ENCODE assay signal across 17 cellular contexts in genomic region chr2:241350878-241351639, GRCh38. TPM values are rescaled to one million over a fixed set of nuclear protein-coding genes. Genes with fewer than 3 reads are reported as not detected.
DNase-seq lines count a peak whose midpoint lies in the region; ATAC-seq and TF ChIP-seq lines count a peak whose summit lies in the region.
"Had no signal": no experiment of that assay in that cellular context is flagged by ENCODE, and none has a peak within 500 bp of the region (broad histone marks: within the 10 kb centered on the region; RNA-seq: fewer than 3 reads in every experiment).

No MANE protein-coding gene starts in this region.

- CTCF ChIA-PET in activated CD4-positive, alpha-beta memory T cell treated with anti-CD3 and anti-CD28 coated beads for 36 hours (lab: Charles Lee): no interaction called here

- no peak overlapping the region for H3K4me3 Mint-ChIP-seq in activated CD4-positive, alpha-beta memory T cell treated with anti-CD3 and anti-CD28 coated beads for 36 hours
- peak overlapping the region; percentile 12 for H3K4me3 Mint-ChIP-seq in progenitor cell of endocrine pancreas (ENCODE audit: low read depth)
- H3K4me3 Mint-ChIP-seq: naive thymus-derived CD8-positive, alpha-beta T cell had no signal

- no peaks in the 10 kb centered on the region for H3K27me3 Mint-ChIP-seq in activated CD4-positive, alpha-beta memory T cell treated with anti-CD3 and anti-CD28 coated beads for 36 hours
- no peaks in the 10 kb centered on the region for H3K27me3 Mint-ChIP-seq in progenitor cell of endocrine pancreas
- H3K27me3 Mint-ChIP-seq: naive thymus-derived CD8-positive, alpha-beta T cell had no signal

- no peaks in the 10 kb centered on the region for H3K9me3 Mint-ChIP-seq in activated CD4-positive, alpha-beta memory T cell treated with anti-CD3 and anti-CD28 coated beads for 36 hours
- H3K9me3 Mint-ChIP-seq in progenitor cell of endocrine pancreas (ENCODE audit: low read depth): no peaks in the 10 kb centered on the region
- H3K9me3 Mint-ChIP-seq: naive thymus-derived CD8-positive, alpha-beta T cell had no signal

- H3K4me1 Mint-ChIP-seq in activated CD4-positive, alpha-beta memory T cell treated with anti-CD3 and anti-CD28 coated beads for 36 hours (ENCODE audit: low read depth): peaks cover 17% of the 10 kb centered on the region
- peaks cover 29% of the 10 kb centered on the region for H3K4me1 Mint-ChIP-seq in progenitor cell of endocrine pancreas (ENCODE audit: low read depth)

- peaks cover 32% of the 10 kb centered on the region for H3K36me3 Mint-ChIP-seq in activated CD4-positive, alpha-beta memory T cell treated with anti-CD3 and anti-CD28 coated beads for 36 hours
- H3K36me3 Mint-ChIP-seq in progenitor cell of endocrine pancreas (ENCODE audit: insufficient read depth): peaks cover 32% of the 10 kb centered on the region

- intact Hi-C loops in activated CD4-positive, alpha-beta memory T cell treated with anti-CD3 and anti-CD28 coated beads for 36 hours (cut with micrococcal nuclease): loop anchor here (5.0 kb wide), 1 partner anchor 1329 kb away; no protein-coding TSS in a partner anchor

- peak overlapping the region; percentile 39 for H3K27ac Mint-ChIP-seq in activated CD4-positive, alpha-beta memory T cell treated with anti-CD3 and anti-CD28 coated beads for 36 hours
- H3K27ac Mint-ChIP-seq in progenitor cell of endocrine pancreas: peak overlapping the region; percentile 87

- no peak for TF ChIP-seq CTCF in progenitor cell of endocrine pancreas (IDR thresholded peaks at IDR 0.05; ENCODE audit: unreplicated experiment)

- ATAC-seq in HG03520 (IDR thresholded peaks at IDR 0.05; ENCODE audit: unreplicated experiment) (no peak), GM18498 (IDR thresholded peaks at IDR 0.05; ENCODE audit: unreplicated experiment) (no peak)
- ATAC-seq: naive thymus-derived CD8-positive, alpha-beta T cell had no signal

- DNase-seq in COLO668 (lab: John Stamatoyannopoulos, UW; ENCODE audit: unreplicated experiment) (peak; percentile 40), kidney glomerular epithelial cell (lab: John Stamatoyannopoulos, UW) (peak; percentile 53), progenitor cell of endocrine pancreas (ENCODE audit: low spot score, unreplicated experiment) (no peak), amygdala (lab: John Stamatoyannopoulos, UW) (no peak)
- no peak for DNase-seq in activated CD4-positive, alpha-beta memory T cell treated with anti-CD3 and anti-CD28 coated beads for 36 hours
- DNase-seq in stimulated activated naive CD4-positive, alpha-beta T cell (lab: John Stamatoyannopoulos, UW): no peak
- DNase-seq: activated CD4-positive, CD25-positive, alpha-beta regulatory T cell; activated T-cell treated with anti-CD3 and anti-CD28 coated beads for 4 hours; BE2C; DMS79; left ventricle myocardium inferior; naive thymus-derived CD8-positive, alpha-beta T cell; NCI-H774; retina; stimulated activated CD4-positive, alpha-beta T cell treated with anti-CD3 and anti-CD28 coated beads, Interleukin-1b, Interleukin-23, amount 100 ng/mL, for 48 hours had no signal

- POLR2A ChIA-PET in activated CD4-positive, alpha-beta memory T cell treated with anti-CD3 and anti-CD28 coated beads for 36 hours (lab: Charles Lee): no interaction called here

RNA-seq across cellular contexts. Expression of gene FARP2, which starts 5.0 kb away (rescaled TPM):
- 10 to 100 TPM; 25.1 to 29.5 TPM for total RNA-seq in activated CD4-positive, alpha-beta memory T cell treated with anti-CD3 and anti-CD28 coated beads for 36 hours
- total RNA-seq in progenitor cell of endocrine pancreas: 63.6 and 67.0 TPM in 2 replicates

RNA-seq across cellular contexts. Expression of gene SEPTIN2, which starts 35.3 kb away (rescaled TPM):
- total RNA-seq in activated CD4-positive, alpha-beta memory T cell treated with anti-CD3 and anti-CD28 coated beads for 36 hours: 100 to 1,000 TPM; 255 to 261 TPM
- total RNA-seq in progenitor cell of endocrine pancreas: 445 and 460 TPM in 2 replicates

RNA-seq across cellular contexts. Expression of gene HDLBP, which starts 35.6 kb away (rescaled TPM):
- 100 to 1,000 TPM; 243 to 251 TPM for total RNA-seq in activated CD4-positive, alpha-beta memory T cell treated with anti-CD3 and anti-CD28 coated beads for 36 hours
- 388 and 399 TPM in 2 replicates for total RNA-seq in progenitor cell of endocrine pancreas

Comparison
In these comparisons a context has a peak if more than half of its experiments do, and no peak if none do; other contexts are left out.
1. DNase-seq: peak in COLO668 (single experiment) and kidney glomerular epithelial cell (single experiment); none in activated CD4-positive, alpha-beta memory T cell treated with anti-CD3 and anti-CD28 coated beads for 36 hours (single experiment), progenitor cell of endocrine pancreas (single experiment), amygdala (0 of 56) and stimulated activated naive CD4-positive, alpha-beta T cell (0 of 6).